ENCODE assay signal across 29 cellular contexts in genomic region chr6:16248271-16248670, GRCh38.
"Had no signal": no experiment of that assay in that cellular context is flagged by ENCODE, and none has a peak within 500 bp of the region (broad histone marks: within the 10 kb centered on the region; RNA-seq: fewer than 3 reads in every experiment).

No MANE protein-coding gene starts in this region.

- H3K36me3 ChIP-seq: left lung, pancreas, right lobe of liver, thyroid gland had no signal

- H3K27me3 ChIP-seq: left lung, pancreas, right atrium auricular region, right lobe of liver, stomach, testis, thyroid gland, upper lobe of right lung had no signal

- ATAC-seq: left colon; left lung; mucosa of descending colon; naive thymus-derived CD4-positive, alpha-beta T cell; natural killer cell treated with Interleukin-12 subunit alpha and Interleukin-12 subunit beta and Interleukin-15 and Interleukin-18, amount 100 ng/mL, for 72 hours; pancreas; psoas muscle; right lobe of liver; stimulated activated naive B cell treated with anti-CD40 and anti-IgM and Interleukin-4, amounts not matched to agents 10 μg/mL and 1 μg/mL and 100 μg/mL, for 72 hours; stimulated activated naive CD8-positive, alpha-beta T cell treated with anti-CD3 and anti-CD28 coated beads, Interleukin-15, Interleukin-2, amounts not matched to agents 100 U/mL and 50 U/mL, for 24 hours; upper lobe of right lung had no signal

- H3K4me1 ChIP-seq: left lung, upper lobe of right lung had no signal

- H3K9me3 ChIP-seq: left lung, mucosa of descending colon, pancreas, psoas muscle, right atrium auricular region, right lobe of liver, stomach, testis, thyroid gland, upper lobe of right lung had no signal

- H3K27ac ChIP-seq: left lung, pancreas, right lobe of liver, skin epidermis, stomach, testis, thyroid gland, upper lobe of right lung had no signal

- DNase-seq: hypothalamus; immature natural killer cell; kidney; left colon; left lung; mesendoderm; midbrain; mucosa of descending colon; naive thymus-derived CD4-positive, alpha-beta T cell; nucleus accumbens; pancreas; posterior cingulate gyrus; psoas muscle; right lobe of liver; stimulated activated CD4-positive, alpha-beta T cell treated with anti-CD3 and anti-CD28 coated beads, Interleukin-12 subunit alpha, Interleukin-12 subunit beta, amount 100 ng/mL, for 4 hours; stimulated activated CD4-positive, alpha-beta T cell treated with anti-CD3 and anti-CD28 coated beads, Interleukin-15, amount 100 ng/mL, for 24 hours; stimulated activated CD4-positive, alpha-beta T cell treated with anti-CD3 and anti-CD28 coated beads, Interleukin-2, amount 100 ng/mL, for 24 hours; stimulated activated CD4-positive, alpha-beta T cell treated with anti-CD3 and anti-CD28 coated beads, Interleukin-4, amount 100 ng/mL, for 1 hour; stimulated activated naive B cell treated with anti-CD40 and anti-IgM and Interleukin-4, amounts not matched to agents 10 μg/mL and 1 μg/mL and 100 μg/mL, for 72 hours; stimulated activated naive CD8-positive, alpha-beta T cell treated with anti-CD3 and anti-CD28 coated beads, Interleukin-15, Interleukin-2, amounts not matched to agents 100 U/mL and 50 U/mL, for 24 hours; stomach; testis; thyroid gland; trophoblast cell; upper lobe of right lung had no signal

- H3K4me3 ChIP-seq: left lung, lung, mucosa of descending colon, pancreas, psoas muscle, right atrium auricular region, right lobe of liver, skin epidermis, stomach, testis, thyroid gland, upper lobe of right lung had no signal
